Comparison of ENCODE assay signal across 6 cellular contexts in genomic region chr22:19446603-19447387, GRCh38. TPM values are rescaled to one million over a fixed set of nuclear protein-coding genes. Genes with fewer than 3 reads are reported as not detected.
A peak's percentile ranks its signal among the peaks of the same experiment; 100 is the strongest.
DNase-seq lines count a peak whose midpoint lies in the region; ATAC-seq and TF ChIP-seq lines count a peak whose summit lies in the region.

No MANE protein-coding gene starts in this region.

- no peaks in the 10 kb centered on the region for H3K27me3 ChIP-seq in RWPE2 (ENCODE audit: insufficient read depth, poor library complexity, severe bottlenecking)
- peaks cover 6% of the 10 kb centered on the region for H3K27me3 ChIP-seq in iPS-15b (ENCODE audit: control insufficient read depth, insufficient read depth, low read length)

- H3K4me1 ChIP-seq in RWPE2 (ENCODE audit: insufficient read depth, poor library complexity, severe bottlenecking): no peaks in the 10 kb centered on the region
- H3K4me1 ChIP-seq in iPS-15b (ENCODE audit: control insufficient read depth, insufficient read depth, low read length): no peaks in the 10 kb centered on the region
- no peaks in the 10 kb centered on the region for H3K4me1 ChIP-seq in urinary bladder (ENCODE audit: insufficient read depth)

- no peaks in the 10 kb centered on the region for H3K9me3 ChIP-seq in RWPE2 (ENCODE audit: severe bottlenecking)
- H3K9me3 ChIP-seq in iPS-15b (ENCODE audit: control insufficient read depth, insufficient read depth, low read length): no peaks in the 10 kb centered on the region

- H3K9ac ChIP-seq in iPS-15b (ENCODE audit: low read depth, low read length): peak overlapping the region; percentile 73

- H3K36me3 ChIP-seq in RWPE2 (ENCODE audit: low read depth) (peaks cover 60% of the 10 kb centered on the region), iPS-15b (ENCODE audit: control insufficient read depth, insufficient read depth, low read length) (peaks cover 4% of the 10 kb centered on the region), urinary bladder (ENCODE audit: insufficient read depth) (no peaks in the 10 kb centered on the region)

- WGBS in urinary bladder: 16% methylated on average over 31 of the region's 31 CpGs

- H3K4me3 ChIP-seq in RWPE2 (ENCODE audit: severe bottlenecking): peak overlapping the region; percentile 84
- peak overlapping the region; percentile 86 for H3K4me3 ChIP-seq in iPS-15b (ENCODE audit: low read depth, low read length)
- H3K4me3 ChIP-seq in urinary bladder (ENCODE audit: low read depth, low read length): peak overlapping the region; percentile 79

- no peak for TF ChIP-seq CTCF in GM10248 (IDR thresholded peaks at IDR 0.05; ENCODE audit: control extremely low read depth, extremely low read depth, low read depth, missing control alignments)
- no peak for TF ChIP-seq CTCF in RWPE2 (IDR thresholded peaks at IDR 0.05; ENCODE audit: poor library complexity, severe bottlenecking)

- DNase-seq in GM10248 (ENCODE audit: extremely low spot score): peak; percentile 22
- DNase-seq in RWPE2 (ENCODE audit: low spot score): no peak
- no peak for DNase-seq in NCI-H1092 treated with DMSO at 0.1 percent for 48 hours (lab: John Stamatoyannopoulos, UW)
- DNase-seq in AG20443 (ENCODE audit: low spot score): no peak

- peak overlapping the region; percentile 67 for H3K27ac ChIP-seq in RWPE2 (ENCODE audit: poor library complexity, severe bottlenecking)
- peak overlapping the region; percentile 89 for H3K27ac ChIP-seq in urinary bladder (ENCODE audit: low read depth)

- peak; percentile 4 for ATAC-seq in RWPE2 (ENCODE audit: low read depth)

- CTCF ChIA-PET in GM10248 (lab: Yijun Ruan, JAX): interaction anchor here (1.2 to 2.8 kb wide), 3 partner anchors 12 to 267 kb away, joined by 3 to 10 read pairs (median 6); no protein-coding TSS in a partner anchor

- POLR2A ChIA-PET in GM10248 (lab: Yijun Ruan, JAX): interaction anchor here (1.5 kb wide), 1 partner anchor 33 kb away, joined by 4 read pairs; the partner anchor contains the start of gene CDC45

RNA-seq across cellular contexts. Expression of gene C22orf39, which starts 0.7 kb away (rescaled TPM):
- total RNA-seq in urinary bladder: 34.2 TPM
- polyA plus RNA-seq in urinary bladder: 75.0 TPM

RNA-seq across cellular contexts. Expression of gene MRPL40, which starts 14.4 kb away (rescaled TPM):
- 17.4 TPM for total RNA-seq in urinary bladder
- polyA plus RNA-seq in urinary bladder: 33.3 TPM

RNA-seq across cellular contexts. Expression of gene HIRA, which starts 15.3 kb away (rescaled TPM):
- 8.7 TPM for total RNA-seq in urinary bladder
- 21.9 TPM for polyA plus RNA-seq in urinary bladder

RNA-seq across cellular contexts. Expression of gene UFD1, which starts 32.2 kb away (rescaled TPM):
- 32.6 TPM for total RNA-seq in urinary bladder
- polyA plus RNA-seq in urinary bladder: 69.8 TPM

RNA-seq across cellular contexts. Expression of gene CDC45, which starts 32.9 kb away (rescaled TPM):
- total RNA-seq in urinary bladder: 4.0 TPM
- polyA plus RNA-seq in urinary bladder: 0.34 TPM
